In the genomic region with DNA sequence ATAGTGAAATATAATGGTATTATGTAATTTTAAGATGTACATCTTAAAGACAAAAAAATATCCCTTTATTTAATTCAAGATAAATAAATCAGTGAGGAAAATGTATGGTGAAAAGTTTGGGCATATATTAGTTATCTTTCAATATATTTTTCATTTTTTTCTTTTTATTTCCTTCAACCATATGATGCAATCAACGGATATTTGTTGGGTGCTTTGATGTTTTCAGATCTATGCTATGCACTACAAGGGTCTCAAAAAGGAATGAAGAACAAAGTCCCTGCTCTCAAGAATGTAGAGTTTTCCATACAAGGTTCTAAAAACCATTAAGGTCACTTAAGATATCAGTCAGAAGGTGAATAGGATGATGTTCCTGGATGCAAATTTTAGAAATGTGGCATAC, we compare ENCODE assay signal across 33 cellular contexts.
"Had no signal": no experiment of that assay in that cellular context is flagged by ENCODE, and none has a peak within 500 bp of the region (broad histone marks: within the 10 kb centered on the region; RNA-seq: fewer than 3 reads in every experiment).

No MANE protein-coding gene starts in this region.

- H3K4me3 Mint-ChIP-seq: activated B cell treated with CpG ODN at 0.5 μM for 24 hours; activated CD4-positive, alpha-beta memory T cell treated with anti-CD3 and anti-CD28 coated beads for 36 hours; activated CD4-positive, alpha-beta T cell treated with anti-CD3 and anti-CD28 coated beads, Interleukin-2, amount 10 ng/mL, durations not matched to agents 24 days and 14 days; activated CD8-positive, alpha-beta T cell treated with anti-CD3 and anti-CD28 coated beads for 36 hours; activated naive CD4-positive, alpha-beta T cell treated with anti-CD3 and anti-CD28 coated beads for 36 hours; activated naive CD8-positive, alpha-beta T cell treated with anti-CD3 and anti-CD28 coated beads for 36 hours; activated T-cell treated with anti-CD3 and anti-CD28 coated beads, Interleukin-2, amount 50 U/mL, for 4 hours; activated T-cell treated with anti-CD3 and anti-CD28 coated beads, Interleukin-2, amount 50 U/mL, for 72 hours; activated T-helper 1 cell treated with anti-CD3 and anti-CD28 coated beads, Interleukin-12 subunit alpha, Interleukin-12 subunit beta, Interleukin-2, Interleukin-4 antibody, amounts not matched to agents 30 ng/mL and 10 ng/mL and 1 ng/mL, durations not matched to agents 14 hours and 24 hours and 36 hours; activated T-helper 17 cell treated with anti-CD3 and anti-CD28 coated beads, Interleukin-2, amount 50 U/mL, for 72 hours; T-helper 1 cell treated with Interleukin-12 subunit alpha and Interleukin-12 subunit beta and Interleukin-4 antibody, amounts not matched to agents 30 μg/mL and 1 μg/mL, for 36 hours; T-helper 2 cell treated with Interferon-gamma antibody and Interleukin-4, amounts not matched to agents 5 μg/mL and 100 μg/mL, for 36 hours had no signal

- H3K9me3 Mint-ChIP-seq: activated B cell treated with CpG ODN at 0.5 μM for 24 hours; activated CD4-positive, alpha-beta memory T cell treated with anti-CD3 and anti-CD28 coated beads for 36 hours; activated CD8-positive, alpha-beta T cell treated with anti-CD3 and anti-CD28 coated beads for 36 hours; activated naive CD4-positive, alpha-beta T cell treated with anti-CD3 and anti-CD28 coated beads for 36 hours; activated naive CD8-positive, alpha-beta T cell treated with anti-CD3 and anti-CD28 coated beads for 36 hours; activated T-cell treated with anti-CD3 and anti-CD28 coated beads, Interleukin-2, amount 50 U/mL, for 4 hours; activated T-cell treated with anti-CD3 and anti-CD28 coated beads, Interleukin-2, amount 50 U/mL, for 72 hours; activated T-helper 1 cell treated with anti-CD3 and anti-CD28 coated beads, Interleukin-12 subunit alpha, Interleukin-12 subunit beta, Interleukin-2, Interleukin-4 antibody, amounts not matched to agents 30 ng/mL and 10 ng/mL and 1 ng/mL, durations not matched to agents 14 hours and 24 hours and 36 hours; activated T-helper 17 cell treated with anti-CD3 and anti-CD28 coated beads, Interleukin-2, amount 50 U/mL, for 72 hours; T-helper 1 cell treated with Interleukin-12 subunit alpha and Interleukin-12 subunit beta and Interleukin-4 antibody, amounts not matched to agents 30 μg/mL and 1 μg/mL, for 36 hours had no signal

- H3K27me3 ChIP-seq: adrenal gland, body of pancreas, brain microvascular endothelial cell, breast epithelium had no signal

- H3K27me3 Mint-ChIP-seq: activated B cell treated with CpG ODN at 0.5 μM for 24 hours; activated CD4-positive, alpha-beta memory T cell treated with anti-CD3 and anti-CD28 coated beads for 36 hours; activated CD4-positive, alpha-beta T cell treated with anti-CD3 and anti-CD28 coated beads, Interleukin-2, amount 10 ng/mL, durations not matched to agents 24 days and 14 days; activated CD8-positive, alpha-beta T cell treated with anti-CD3 and anti-CD28 coated beads for 36 hours; activated naive CD8-positive, alpha-beta T cell treated with anti-CD3 and anti-CD28 coated beads for 36 hours; activated T-helper 17 cell treated with anti-CD3 and anti-CD28 coated beads, Interleukin-2, amount 50 U/mL, for 72 hours had no signal

- H3K4me3 ChIP-seq: adrenal gland, body of pancreas, breast epithelium had no signal

- H3K4me1 Mint-ChIP-seq: activated B cell treated with CpG ODN at 0.5 μM for 24 hours; activated naive CD8-positive, alpha-beta T cell treated with anti-CD3 and anti-CD28 coated beads for 36 hours; activated T-helper 17 cell treated with anti-CD3 and anti-CD28 coated beads, Interleukin-2, amount 50 U/mL, for 72 hours had no signal

- H3K36me3 ChIP-seq: adrenal gland, brain microvascular endothelial cell, breast epithelium had no signal

- H3K9me3 ChIP-seq: adrenal gland, body of pancreas, breast epithelium had no signal

- H3K27ac Mint-ChIP-seq: activated B cell treated with CpG ODN at 0.5 μM for 24 hours; activated CD4-positive, alpha-beta memory T cell treated with anti-CD3 and anti-CD28 coated beads for 36 hours; activated CD4-positive, alpha-beta T cell treated with anti-CD3 and anti-CD28 coated beads, Interleukin-2, amount 10 ng/mL, durations not matched to agents 24 days and 14 days; activated CD8-positive, alpha-beta T cell treated with anti-CD3 and anti-CD28 coated beads for 36 hours; activated naive CD4-positive, alpha-beta T cell treated with anti-CD3 and anti-CD28 coated beads for 36 hours; activated naive CD4-positive, alpha-beta T cell treated with anti-CD3 and anti-CD28 coated beads, Interleukin-2, amount 50 U/mL, for 72 hours; activated naive CD8-positive, alpha-beta T cell treated with anti-CD3 and anti-CD28 coated beads for 36 hours; activated T-cell treated with anti-CD3 and anti-CD28 coated beads, Interleukin-2, amount 50 U/mL, for 72 hours; activated T-helper 1 cell treated with anti-CD3 and anti-CD28 coated beads, Interleukin-12 subunit alpha, Interleukin-12 subunit beta, Interleukin-2, Interleukin-4 antibody, amounts not matched to agents 30 ng/mL and 10 ng/mL and 1 ng/mL, durations not matched to agents 14 hours and 24 hours and 36 hours; activated T-helper 17 cell treated with anti-CD3 and anti-CD28 coated beads, Interleukin-2, amount 50 U/mL, for 72 hours; T-helper 1 cell treated with Interleukin-12 subunit alpha and Interleukin-12 subunit beta and Interleukin-4 antibody, amounts not matched to agents 30 μg/mL and 1 μg/mL, for 36 hours; T-helper 2 cell treated with Interferon-gamma antibody and Interleukin-4, amounts not matched to agents 5 μg/mL and 100 μg/mL, for 36 hours had no signal

- ATAC-seq: activated CD8-positive, alpha-beta T cell treated with anti-CD3 and anti-CD28 coated beads for 36 hours; activated naive CD4-positive, alpha-beta T cell treated with anti-CD3 and anti-CD28 coated beads, Interleukin-2, amount 50 U/mL, for 72 hours; activated T-cell treated with anti-CD3 and anti-CD28 coated beads, Interleukin-2, amount 50 U/mL, for 4 hours; activated T-cell treated with anti-CD3 and anti-CD28 coated beads, Interleukin-2, amount 50 U/mL, for 72 hours; activated T-helper 17 cell treated with anti-CD3 and anti-CD28 coated beads, Interleukin-2, amount 50 U/mL, for 72 hours; body of pancreas had no signal

- DNase-seq: activated B cell treated with CpG ODN at 0.5 μM for 24 hours; activated CD4-positive, alpha-beta memory T cell treated with anti-CD3 and anti-CD28 coated beads for 36 hours; activated CD4-positive, alpha-beta T cell treated with anti-CD3 and anti-CD28 coated beads for 4 hours; activated CD4-positive, alpha-beta T cell treated with anti-CD3 and anti-CD28 coated beads, Interleukin-2, amount 10 ng/mL, durations not matched to agents 24 days and 14 days; activated CD4-positive, alpha-beta T cell treated with anti-CD3 and anti-CD28 coated beads, Interleukin-2, amount 50 U/mL, for 1 hour; activated CD4-positive, alpha-beta T cell treated with anti-CD3 and anti-CD28 coated beads, Interleukin-2, amount 50 U/mL, for 4 hours; activated CD4-positive, CD25-positive, alpha-beta regulatory T cell treated with anti-CD3 and anti-CD28 coated beads, Interleukin-2, amount 50 U/mL, for 72 hours; activated CD8-positive, alpha-beta memory T cell treated with anti-CD3 and anti-CD28 coated beads, Interleukin-2, amount 50 U/mL, for 4 hours; activated CD8-positive, alpha-beta T cell treated with anti-CD3 and anti-CD28 coated beads for 36 hours; activated effector memory CD4-positive, alpha-beta T cell treated with anti-CD3 and anti-CD28 coated beads, Interleukin-2, amount 50 U/mL, for 16 hours; activated gamma-delta T cell treated with Interleukin-2 at 50 U/mL for 16 hours; activated naive CD4-positive, alpha-beta T cell; activated naive CD4-positive, alpha-beta T cell treated with anti-CD3 and anti-CD28 coated beads for 36 hours; activated naive CD4-positive, alpha-beta T cell treated with anti-CD3 and anti-CD28 coated beads, Interleukin-2, amount 50 U/mL, for 16 hours; activated naive CD8-positive, alpha-beta T cell treated with anti-CD3 and anti-CD28 coated beads for 36 hours; activated T-cell treated with anti-CD3 and anti-CD28 coated beads for 4 hours; activated T-cell treated with anti-CD3 and anti-CD28 coated beads, Interleukin-2, amount 50 U/mL, for 1 hour; activated T-cell treated with anti-CD3 and anti-CD28 coated beads, Interleukin-2, amount 50 U/mL, for 4 hours; activated T-cell treated with anti-CD3 and anti-CD28 coated beads, Interleukin-2, amount 50 U/mL, for 72 hours; adrenal gland; aorta; body of pancreas; brain microvascular endothelial cell; central memory CD4-positive, alpha-beta T cell; T-helper 2 cell; T-helper 9 cell had no signal

- H3K27ac ChIP-seq: adrenal gland, body of pancreas, brain microvascular endothelial cell, breast epithelium, VCaP had no signal

- H3K36me3 Mint-ChIP-seq: activated CD4-positive, alpha-beta memory T cell treated with anti-CD3 and anti-CD28 coated beads for 36 hours; activated naive CD4-positive, alpha-beta T cell treated with anti-CD3 and anti-CD28 coated beads, Interleukin-2, amount 50 U/mL, for 72 hours had no signal

- H3K4me1 ChIP-seq: adrenal gland, body of pancreas, breast epithelium had no signal
